9 cellular contexts compared by ENCODE assay signal in genomic region chr14:50964683-50965390, GRCh38. TPM values are rescaled to one million over a fixed set of nuclear protein-coding genes. Genes with fewer than 3 reads are reported as not detected.
A peak's percentile ranks its signal among the peaks of the same experiment; 100 is the strongest.
DNase-seq lines count a peak whose midpoint lies in the region; ATAC-seq and TF ChIP-seq lines count a peak whose summit lies in the region.
"Had no signal": no experiment of that assay in that cellular context is flagged by ENCODE, and none has a peak within 500 bp of the region (broad histone marks: within the 10 kb centered on the region; RNA-seq: fewer than 3 reads in every experiment).

No MANE protein-coding gene starts in this region.

- H3K36me3 ChIP-seq in left ventricle myocardium inferior, result no peaks in the 10 kb centered on the region

- POLR2A ChIA-PET in MCF 10A (lab: Yijun Ruan, JAX), result interaction anchor here (0.6 to 2.2 kb wide), 8 partner anchors 9 to 275 kb away, joined by 3 to 12 read pairs (median 4); partner anchors contain the start of genes PYGL and TMX1

- H3K27ac Mint-ChIP-seq in MCF 10A (ENCODE audit: low read depth, unreplicated experiment), result peak overlapping the region; percentile 29

- no peak overlapping the region for H3K4me3 Mint-ChIP-seq in MCF 10A (ENCODE audit: unreplicated experiment)

- H3K36me3 Mint-ChIP-seq in MCF 10A (ENCODE audit: insufficient read depth, unreplicated experiment), result no peaks in the 10 kb centered on the region

- BruUV-seq in MCF 10A (replicated peaks; lab: Mats Ljungman, UMichigan), result no TSS peak

- no peak overlapping the region for H3K4me3 ChIP-seq in left ventricle myocardium inferior

- H3K27me3 Mint-ChIP-seq in MCF 10A (ENCODE audit: insufficient read depth, unreplicated experiment), result no peaks in the 10 kb centered on the region

- H3K9me3 ChIP-seq in left ventricle myocardium inferior (replicated peaks), result no peaks in the 10 kb centered on the region

- no peaks in the 10 kb centered on the region for H3K4me1 ChIP-seq in left ventricle myocardium inferior

- H3K27ac ChIP-seq in left ventricle myocardium inferior (replicated peaks), result no peak overlapping the region

- ATAC-seq in left ventricle myocardium superior, result peak; percentile 17
- no peak for ATAC-seq in GM21390 (IDR thresholded peaks at IDR 0.05; ENCODE audit: unreplicated experiment)
- ATAC-seq in esophagus mucosa, result no peak
- no peak for ATAC-seq in GM19397 (IDR thresholded peaks at IDR 0.05; ENCODE audit: unreplicated experiment)

- CTCF ChIA-PET in MCF 10A (lab: Yijun Ruan, JAX), result interaction anchor here (0.6 to 1.9 kb wide), 6 partner anchors 9 to 269 kb away, joined by 3 to 11 read pairs (median 4); no protein-coding TSS in a partner anchor

- intact Hi-C loops in left ventricle myocardium superior (cut with micrococcal nuclease) (loop anchor here (10.0 kb wide), 1 partner anchor 110 kb away; no protein-coding TSS in a partner anchor), left ventricle myocardium inferior (cut with micrococcal nuclease) (no loop called here), MCF 10A (cut with micrococcal nuclease) (loop anchor here (1.0 kb wide), 1 partner anchor 10 kb away; no protein-coding TSS in a partner anchor)

- peaks cover 16% of the 10 kb centered on the region for H3K4me1 Mint-ChIP-seq in MCF 10A (ENCODE audit: insufficient read depth, unreplicated experiment)

- no peaks in the 10 kb centered on the region for H3K9me3 Mint-ChIP-seq in MCF 10A (ENCODE audit: unreplicated experiment)

- DNase-seq in left ventricle myocardium superior (no peak), left ventricle myocardium inferior (no peak), MCF 10A (ENCODE audit: unreplicated experiment) (peak; percentile 96), medulla oblongata (ENCODE audit: extremely low spot score) (peak; percentile 70)
- no peak for DNase-seq in NK-92 treated with Interleukin-12 subunit alpha and Interleukin-12 subunit beta, amount 100 ng/mL, for 24 hours (lab: John Stamatoyannopoulos, UW)
- DNase-seq: activated T-cell treated with anti-CD3 and anti-CD28 coated beads, Interleukin-2, amount 50 U/mL, for 1 hour had no signal

- H3K27me3 ChIP-seq in left ventricle myocardium inferior (ENCODE audit: low read depth), result no peaks in the 10 kb centered on the region

- no peak for TF ChIP-seq CTCF in left ventricle myocardium inferior (IDR thresholded peaks at IDR 0.05; ENCODE audit: borderline replicate concordance)
- TF ChIP-seq CTCF in MCF 10A (IDR thresholded peaks at IDR 0.05; ENCODE audit: unreplicated experiment), result no peak

RNA-seq across cellular contexts. Expression of gene PYGL, which starts 20.6 kb away (rescaled TPM):
- 6.6 TPM for total RNA-seq in left ventricle myocardium superior
- 5.8 TPM for total RNA-seq in left ventricle myocardium inferior
- 75.4 and 87.3 TPM in 2 replicates for total RNA-seq in MCF 10A (2022)
- total RNA-seq in esophagus mucosa, result 138 TPM

Comparison
In these comparisons a context has a peak if more than half of its experiments do, and no peak if none do; other contexts are left out.
1. DNase-seq: peak in MCF 10A (single experiment) and medulla oblongata (single experiment); none in left ventricle myocardium superior (single experiment), left ventricle myocardium inferior (single experiment) and NK-92 treated with Interleukin-12 subunit alpha and Interleukin-12 subunit beta, amount 100 ng/mL, for 24 hours (single experiment).
2. RNA of gene PYGL, which starts 20.6 kb away (total RNA-seq): 138 TPM in esophagus mucosa (single experiment) and 75.4 to 87.3 TPM in MCF 10A; 6.6 TPM in left ventricle myocardium superior (single experiment) and 5.8 TPM in left ventricle myocardium inferior (single experiment); every median in the first group is over 10 times any median in the second.